37 cellular contexts compared by ENCODE assay signal in the genomic region with DNA sequence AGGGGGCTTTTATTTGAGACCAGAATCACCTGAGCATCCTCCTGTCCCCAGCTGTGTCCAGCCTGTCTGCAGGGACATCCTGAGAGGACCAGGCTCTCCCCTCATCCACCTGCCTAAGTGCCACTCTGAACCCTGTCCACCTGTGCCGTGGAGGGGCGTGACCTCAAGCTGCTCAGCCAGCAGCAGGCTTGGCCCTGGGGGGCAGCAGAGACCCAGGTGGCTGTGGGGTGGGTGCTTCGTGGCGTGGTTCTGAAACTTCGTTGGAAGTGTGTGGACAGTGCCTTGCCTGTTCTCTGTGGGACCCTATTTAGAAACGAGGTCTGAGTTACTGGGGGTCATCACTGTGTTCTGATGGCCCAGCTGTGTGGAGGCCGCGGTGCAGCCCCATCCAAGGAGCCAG.
"Had no signal": no experiment of that assay in that cellular context is flagged by ENCODE, and none has a peak within 500 bp of the region (broad histone marks: within the 10 kb centered on the region; RNA-seq: fewer than 3 reads in every experiment).

No MANE protein-coding gene starts in this region.

- H3K27ac Mint-ChIP-seq: activated CD4-positive, alpha-beta memory T cell treated with anti-CD3 and anti-CD28 coated beads, Interleukin-2, amount 10 ng/mL, durations not matched to agents 7 days and 5 days; activated CD4-positive, alpha-beta T cell treated with anti-CD3 and anti-CD28 coated beads for 36 hours; activated CD4-positive, alpha-beta T cell treated with anti-CD3 and anti-CD28 coated beads, Interleukin-2, amount 10 ng/mL, durations not matched to agents 7 days and 5 days; activated CD8-positive, alpha-beta memory T cell treated with anti-CD3 and anti-CD28 coated beads, Interleukin-2, amount 10 ng/mL, durations not matched to agents 7 days and 5 days; activated CD8-positive, alpha-beta T cell treated with anti-CD3 and anti-CD28 coated beads, Interleukin-2, amount 10 ng/mL, durations not matched to agents 7 days and 5 days; activated naive CD4-positive, alpha-beta T cell treated with anti-CD3 and anti-CD28 coated beads, Interleukin-2, amount 10 ng/mL, durations not matched to agents 7 days and 5 days; activated naive CD4-positive, alpha-beta T cell treated with anti-CD3 and anti-CD28 coated beads, Interleukin-2, amount 50 U/mL, for 24 hours; activated naive CD8-positive, alpha-beta T cell; activated naive CD8-positive, alpha-beta T cell treated with anti-CD3 and anti-CD28 coated beads, Interleukin-2, amount 10 ng/mL, durations not matched to agents 7 days and 5 days; activated naive CD8-positive, alpha-beta T cell treated with anti-CD3 and anti-CD28 coated beads, Interleukin-2, amount 50 U/mL, for 24 hours; activated T-cell treated with anti-CD3 and anti-CD28 coated beads, Interleukin-2, amount 50 U/mL, for 24 hours; activated T-helper 2 cell treated with anti-CD3 and anti-CD28 coated beads, Interferon-gamma antibody, Interleukin-2, Interleukin-4, amounts not matched to agents 10 μg/mL and 5 μg/mL and 100 μg/mL, durations not matched to agents 14 hours and 24 hours and 36 hours; brain; T-helper 1 cell treated with Interleukin-12 subunit alpha and Interleukin-12 subunit beta and Interleukin-4 antibody, amounts not matched to agents 30 μg/mL and 1 μg/mL, for 36 hours; T-helper 2 cell treated with Interferon-gamma antibody and Interleukin-4, amounts not matched to agents 5 μg/mL and 100 μg/mL, for 36 hours; WTC11 had no signal

- H3K9me3 Mint-ChIP-seq: activated CD4-positive, alpha-beta memory T cell treated with anti-CD3 and anti-CD28 coated beads, Interleukin-2, amount 10 ng/mL, durations not matched to agents 7 days and 5 days; activated CD4-positive, alpha-beta T cell treated with anti-CD3 and anti-CD28 coated beads, Interleukin-2, amount 10 ng/mL, durations not matched to agents 7 days and 5 days; activated naive CD4-positive, alpha-beta T cell treated with anti-CD3 and anti-CD28 coated beads, Interleukin-2, amount 10 ng/mL, durations not matched to agents 7 days and 5 days; activated naive CD4-positive, alpha-beta T cell treated with anti-CD3 and anti-CD28 coated beads, Interleukin-2, amount 50 U/mL, for 24 hours; activated naive CD8-positive, alpha-beta T cell treated with anti-CD3 and anti-CD28 coated beads, Interleukin-2, amount 10 ng/mL, durations not matched to agents 7 days and 5 days; activated naive CD8-positive, alpha-beta T cell treated with anti-CD3 and anti-CD28 coated beads, Interleukin-2, amount 50 U/mL, for 24 hours; activated T-cell treated with anti-CD3 and anti-CD28 coated beads, Interleukin-2, amount 50 U/mL, for 24 hours; activated T-helper 2 cell treated with anti-CD3 and anti-CD28 coated beads, Interferon-gamma antibody, Interleukin-2, Interleukin-4, amounts not matched to agents 10 μg/mL and 5 μg/mL and 100 μg/mL, durations not matched to agents 14 hours and 24 hours and 36 hours; brain; central memory CD8-positive, alpha-beta T cell; T-helper 1 cell treated with Interleukin-12 subunit alpha and Interleukin-12 subunit beta and Interleukin-4 antibody, amounts not matched to agents 30 μg/mL and 1 μg/mL, for 36 hours; T-helper 2 cell treated with Interferon-gamma antibody and Interleukin-4, amounts not matched to agents 5 μg/mL and 100 μg/mL, for 36 hours; WTC11 had no signal

- H3K36me3 Mint-ChIP-seq: activated CD8-positive, alpha-beta memory T cell treated with anti-CD3 and anti-CD28 coated beads, Interleukin-2, amount 10 ng/mL, durations not matched to agents 7 days and 5 days; activated naive CD4-positive, alpha-beta T cell treated with anti-CD3 and anti-CD28 coated beads, Interleukin-2, amount 50 U/mL, for 24 hours; activated naive CD8-positive, alpha-beta T cell; activated naive CD8-positive, alpha-beta T cell treated with anti-CD3 and anti-CD28 coated beads, Interleukin-2, amount 10 ng/mL, durations not matched to agents 7 days and 5 days had no signal

- H3K9me3 ChIP-seq: ascending aorta had no signal

- H3K4me3 Mint-ChIP-seq: activated CD4-positive, alpha-beta memory T cell treated with anti-CD3 and anti-CD28 coated beads, Interleukin-2, amount 10 ng/mL, durations not matched to agents 7 days and 5 days; activated CD4-positive, alpha-beta T cell treated with anti-CD3 and anti-CD28 coated beads for 36 hours; activated CD4-positive, alpha-beta T cell treated with anti-CD3 and anti-CD28 coated beads, Interleukin-2, amount 10 ng/mL, durations not matched to agents 7 days and 5 days; activated CD8-positive, alpha-beta memory T cell treated with anti-CD3 and anti-CD28 coated beads, Interleukin-2, amount 10 ng/mL, durations not matched to agents 7 days and 5 days; activated CD8-positive, alpha-beta T cell treated with anti-CD3 and anti-CD28 coated beads, Interleukin-2, amount 10 ng/mL, durations not matched to agents 7 days and 5 days; activated naive CD4-positive, alpha-beta T cell treated with anti-CD3 and anti-CD28 coated beads, Interleukin-2, amount 10 ng/mL, durations not matched to agents 7 days and 5 days; activated naive CD4-positive, alpha-beta T cell treated with anti-CD3 and anti-CD28 coated beads, Interleukin-2, amount 50 U/mL, for 24 hours; activated naive CD8-positive, alpha-beta T cell; activated naive CD8-positive, alpha-beta T cell treated with anti-CD3 and anti-CD28 coated beads, Interleukin-2, amount 10 ng/mL, durations not matched to agents 7 days and 5 days; activated naive CD8-positive, alpha-beta T cell treated with anti-CD3 and anti-CD28 coated beads, Interleukin-2, amount 50 U/mL, for 24 hours; activated T-cell treated with anti-CD3 and anti-CD28 coated beads, Interleukin-2, amount 50 U/mL, for 24 hours; brain; central memory CD8-positive, alpha-beta T cell; T-helper 1 cell treated with Interleukin-12 subunit alpha and Interleukin-12 subunit beta and Interleukin-4 antibody, amounts not matched to agents 30 μg/mL and 1 μg/mL, for 36 hours; T-helper 2 cell treated with Interferon-gamma antibody and Interleukin-4, amounts not matched to agents 5 μg/mL and 100 μg/mL, for 36 hours; WTC11 had no signal

- H3K4me3 ChIP-seq: ascending aorta, cardiac muscle cell had no signal

- ATAC-seq: activated CD4-positive, alpha-beta T cell treated with anti-CD3 and anti-CD28 coated beads for 36 hours; activated CD4-positive, CD25-positive, alpha-beta regulatory T cell treated with anti-CD3 and anti-CD28 coated beads, Interleukin-2, amount 50 U/mL, for 24 hours; activated CD8-positive, alpha-beta memory T cell treated with anti-CD3 and anti-CD28 coated beads, Interleukin-2, amount 10 ng/mL, durations not matched to agents 7 days and 5 days; activated CD8-positive, alpha-beta T cell treated with anti-CD3 and anti-CD28 coated beads, Interleukin-2, amount 10 ng/mL, durations not matched to agents 7 days and 5 days; activated naive CD8-positive, alpha-beta T cell treated with anti-CD3 and anti-CD28 coated beads, Interleukin-2, amount 50 U/mL, for 24 hours; WTC11 had no signal

- H3K27ac ChIP-seq: cardiac muscle cell, WERI-Rb-1 had no signal

- DNase-seq: activated CD4-positive, alpha-beta memory T cell treated with anti-CD3 and anti-CD28 coated beads, Interleukin-2, amount 10 ng/mL, durations not matched to agents 7 days and 5 days; activated CD4-positive, alpha-beta T cell treated with anti-CD3 and anti-CD28 coated beads for 1 hour; activated CD4-positive, alpha-beta T cell treated with anti-CD3 and anti-CD28 coated beads for 36 hours; activated CD4-positive, alpha-beta T cell treated with anti-CD3 and anti-CD28 coated beads for 48 hours; activated CD4-positive, alpha-beta T cell treated with anti-CD3 and anti-CD28 coated beads, Interleukin-2, amount 10 ng/mL, durations not matched to agents 7 days and 5 days; activated CD4-positive, alpha-beta T cell treated with anti-CD3 and anti-CD28 coated beads, Interleukin-2, amount 50 U/mL, for 48 hours; activated CD4-positive, CD25-positive, alpha-beta regulatory T cell; activated CD8-positive, alpha-beta memory T cell treated with anti-CD3 and anti-CD28 coated beads for 24 hours; activated CD8-positive, alpha-beta memory T cell treated with anti-CD3 and anti-CD28 coated beads, Interleukin-2, amount 10 ng/mL, durations not matched to agents 7 days and 5 days; activated CD8-positive, alpha-beta memory T cell treated with anti-CD3 and anti-CD28 coated beads, Interleukin-2, amount 50 U/mL, for 48 hours; activated CD8-positive, alpha-beta T cell treated with anti-CD3 and anti-CD28 coated beads, Interleukin-2, amount 10 ng/mL, durations not matched to agents 7 days and 5 days; activated effector memory CD4-positive, alpha-beta T cell treated with Interleukin-2 at 50 U/mL for 16 hours; activated gamma-delta T cell; activated naive CD4-positive, alpha-beta T cell treated with anti-CD3 and anti-CD28 coated beads, Interleukin-2, amount 10 ng/mL, durations not matched to agents 7 days and 5 days; activated naive CD4-positive, alpha-beta T cell treated with Interleukin-2 at 50 U/mL for 16 hours; activated naive CD8-positive, alpha-beta T cell treated with anti-CD3 and anti-CD28 coated beads, Interleukin-2, amount 10 ng/mL, durations not matched to agents 7 days and 5 days; activated naive CD8-positive, alpha-beta T cell treated with anti-CD3 and anti-CD28 coated beads, Interleukin-2, amount 50 U/mL, for 24 hours; activated T-cell treated with anti-CD3 and anti-CD28 coated beads, Interleukin-2, amount 50 U/mL, for 24 hours; activated T-cell treated with anti-CD3 and anti-CD28 coated beads, Interleukin-2, amount 50 U/mL, for 48 hours; amygdala; anterior cingulate cortex; caudate nucleus; cerebellar nuclear complex; T-helper 2 cell; T-helper 9 cell; WERI-Rb-1 had no signal

- H3K27me3 Mint-ChIP-seq: activated CD4-positive, alpha-beta T cell treated with anti-CD3 and anti-CD28 coated beads, Interleukin-2, amount 10 ng/mL, durations not matched to agents 7 days and 5 days; activated naive CD4-positive, alpha-beta T cell treated with anti-CD3 and anti-CD28 coated beads, Interleukin-2, amount 10 ng/mL, durations not matched to agents 7 days and 5 days; activated naive CD4-positive, alpha-beta T cell treated with anti-CD3 and anti-CD28 coated beads, Interleukin-2, amount 50 U/mL, for 24 hours; activated naive CD8-positive, alpha-beta T cell; activated naive CD8-positive, alpha-beta T cell treated with anti-CD3 and anti-CD28 coated beads, Interleukin-2, amount 10 ng/mL, durations not matched to agents 7 days and 5 days; activated naive CD8-positive, alpha-beta T cell treated with anti-CD3 and anti-CD28 coated beads, Interleukin-2, amount 50 U/mL, for 24 hours; brain had no signal

- H3K27me3 ChIP-seq: ascending aorta, cardiac muscle cell had no signal
